ENCODE assay signal across 20 cellular contexts in genomic region chr10:106680061-106680460, GRCh38.
DNase-seq lines count a peak whose midpoint lies in the region; ATAC-seq and TF ChIP-seq lines count a peak whose summit lies in the region.
"Had no signal": no experiment of that assay in that cellular context is flagged by ENCODE, and none has a peak within 500 bp of the region (broad histone marks: within the 10 kb centered on the region; RNA-seq: fewer than 3 reads in every experiment).

No MANE protein-coding gene starts in this region.

- no peak for TF ChIP-seq CTCF in osteoblast (IDR thresholded peaks at IDR 0.05; ENCODE audit: extremely low read depth, low read depth, low read length)

- H3K27ac ChIP-seq in ACC112 (ENCODE audit: low read depth, low read length) (no peak overlapping the region), osteoblast (ENCODE audit: low read depth, low read length) (no peak overlapping the region)
- H3K27ac ChIP-seq: A549 had no signal

- H3K4me1 ChIP-seq in ACC112 (ENCODE audit: control insufficient read depth, insufficient read depth, low read length, unreplicated experiment) (no peaks in the 10 kb centered on the region), osteoblast (ENCODE audit: insufficient read depth, low read length) (no peaks in the 10 kb centered on the region)
- H3K4me1 ChIP-seq: A549, HAP-1 had no signal

- DNase-seq in EL (peak; percentile 57), HT1080 (ENCODE audit: low read depth) (peak; percentile 9), amniotic stem cell (lab: John Stamatoyannopoulos, UW) (peak; percentile 31), osteoblast (ENCODE audit: insufficient read length, low spot score, missing footprints) (no peak)
- DNase-seq: 8988T; C1 segment of cervical spinal cord; Calu3; CD4-positive, alpha-beta memory T cell; COR-L47; DMS53; DMS79 treated with DMSO at 0.1 percent for 48 hours; GF-D8; GOT3; HFFc6 had no signal

- H3K27me3 ChIP-seq in ACC112 (ENCODE audit: insufficient read depth, low read length): peaks cover 43% of the 10 kb centered on the region
- H3K27me3 ChIP-seq in osteoblast (ENCODE audit: insufficient read depth, low read length): no peaks in the 10 kb centered on the region

- no peaks in the 10 kb centered on the region for H4K20me1 ChIP-seq in osteoblast (ENCODE audit: insufficient read depth, low read length)

- H3K79me2 ChIP-seq in ACC112 (ENCODE audit: control insufficient read depth, insufficient read depth, low read length, unreplicated experiment): no peaks in the 10 kb centered on the region
- H3K79me2 ChIP-seq in osteoblast (ENCODE audit: insufficient read depth, low read length): no peaks in the 10 kb centered on the region

- H3K36me3 ChIP-seq in ACC112 (ENCODE audit: insufficient read depth, low read length): no peaks in the 10 kb centered on the region
- no peaks in the 10 kb centered on the region for H3K36me3 ChIP-seq in osteoblast (ENCODE audit: insufficient read depth, low read length)
- H3K36me3 ChIP-seq: HAP-1 had no signal

- no peak for ATAC-seq in activated CD4-positive, CD25-positive, alpha-beta regulatory T cell treated with anti-CD3 and anti-CD28 coated beads, Interleukin-2, amount 50 U/mL, for 24 hours
- no peak for ATAC-seq in HG02852 (IDR thresholded peaks at IDR 0.05; ENCODE audit: unreplicated experiment)
- ATAC-seq in HG03039 (IDR thresholded peaks at IDR 0.05; ENCODE audit: unreplicated experiment): no peak
- ATAC-seq: A549 had no signal

- 0 out of 2 replicates have a peak overlapping the region, but pooled peaks have one; percentile 65 for H3K4me3 ChIP-seq in ACC112 (ENCODE audit: low read depth, low read length)
- no peak overlapping the region for H3K4me3 ChIP-seq in osteoblast (ENCODE audit: insufficient read depth, low read length)
- H3K4me3 ChIP-seq: A549, HAP-1 had no signal

- H2AFZ ChIP-seq in ACC112 (ENCODE audit: low read length, unreplicated experiment) (no peak overlapping the region), osteoblast (ENCODE audit: low read length) (no peak overlapping the region)

- H3K4me2 ChIP-seq in osteoblast (ENCODE audit: insufficient read depth, low read length): no peak overlapping the region
- H3K4me2 ChIP-seq: A549 had no signal

- peaks cover 2% of the 10 kb centered on the region for H3K9me3 ChIP-seq in osteoblast (ENCODE audit: low read depth, low read length)
- H3K9me3 ChIP-seq: A549, HAP-1 had no signal
